17 cellular contexts compared by ENCODE assay signal in the genomic region with DNA sequence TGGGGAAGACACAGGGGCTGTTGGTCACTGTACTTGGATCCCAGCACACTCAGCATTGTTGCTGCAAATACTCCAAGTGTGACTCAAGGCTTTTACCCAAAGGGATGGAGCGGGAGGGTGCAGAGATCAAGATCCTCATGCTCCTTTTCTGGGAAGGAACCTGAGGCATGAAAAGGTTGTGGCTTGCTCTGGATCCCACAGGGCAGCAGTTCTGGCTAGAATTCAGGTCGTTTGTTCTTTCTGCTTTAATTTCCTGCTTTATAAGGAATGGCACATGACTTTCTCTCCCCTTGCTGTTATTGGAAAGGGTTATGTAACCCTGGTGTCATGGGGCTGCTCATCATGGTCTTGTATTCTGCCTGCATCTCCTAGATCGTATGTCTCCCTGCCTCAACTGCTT.
DNase-seq lines count a peak whose midpoint lies in the region; ATAC-seq and TF ChIP-seq lines count a peak whose summit lies in the region.
"Had no signal": no experiment of that assay in that cellular context is flagged by ENCODE, and none has a peak within 500 bp of the region (broad histone marks: within the 10 kb centered on the region; RNA-seq: fewer than 3 reads in every experiment).

No MANE protein-coding gene starts in this region.

- TF ChIP-seq CTCF in AG10803 (conservative IDR thresholded peaks at IDR 0.05; ENCODE audit: low read length), result no peak
- no peak for TF ChIP-seq CTCF in HEK293 (tag by site-specific recombination; IDR thresholded peaks at IDR 0.05)
- no peak for TF ChIP-seq CTCF in neural progenitor cell (IDR thresholded peaks at IDR 0.05)

- H3K4me1 Mint-ChIP-seq in neural progenitor cell, result peaks cover 72% of the 10 kb centered on the region

- no peak overlapping the region for H2AFZ ChIP-seq in neural progenitor cell (replicated peaks)

- intact Hi-C loops in Right ventricle myocardium superior (cut with DNase I), result no loop called here

- no peaks in the 10 kb centered on the region for H3K9me3 ChIP-seq in HEK293 (ENCODE audit: control insufficient read depth, insufficient read depth, low read depth, low read length)
- no peaks in the 10 kb centered on the region for H3K9me3 ChIP-seq in neural progenitor cell (ENCODE audit: low read depth)
- H3K9me3 ChIP-seq: HAP-1, SJCRH30 had no signal

- no peaks in the 10 kb centered on the region for H3K36me3 Mint-ChIP-seq in neural progenitor cell

- CTCF ChIA-PET in HEK293 (lab: Yijun Ruan, JAX), result no interaction called here

- H3K4me3 ChIP-seq in AG10803 (ENCODE audit: low read length) (no peak overlapping the region), HEK293 (ENCODE audit: low read depth, low read length) (no peak overlapping the region), neural progenitor cell (no peak overlapping the region)
- H3K4me3 ChIP-seq: HAP-1, SJCRH30 had no signal

- no peak overlapping the region for H3K27ac ChIP-seq in HEK293 (ENCODE audit: extremely low read depth, low read depth, low read length)
- H3K27ac ChIP-seq in neural progenitor cell, result no peak overlapping the region
- H3K27ac ChIP-seq: SJCRH30 had no signal

- H3K36me3 ChIP-seq in HEK293 (ENCODE audit: control insufficient read depth in 2 of 2, insufficient read depth in 1 of 2, low read length in 2 of 2) (no peaks in the 10 kb centered on the region), neural progenitor cell (no peaks in the 10 kb centered on the region)
- H3K36me3 ChIP-seq: HAP-1, SJCRH30 had no signal

- POLR2A ChIA-PET in HEK293 (lab: Yijun Ruan, JAX), result no interaction called here

- no peak overlapping the region for H3K9ac ChIP-seq in neural progenitor cell

- no peak overlapping the region for H3K4me3 Mint-ChIP-seq in neural progenitor cell

- no peaks in the 10 kb centered on the region for H3K9me3 Mint-ChIP-seq in neural progenitor cell

- peaks cover 2% of the 10 kb centered on the region for H3K27me3 Mint-ChIP-seq in neural progenitor cell (ENCODE audit: insufficient read depth, low read depth)

- H3K27ac Mint-ChIP-seq in neural progenitor cell, result peak overlapping the region; percentile 27

- peaks cover 48% of the 10 kb centered on the region for H3F3A ChIP-seq in neural progenitor cell (ENCODE audit: low read depth)

- ATAC-seq in Right ventricle myocardium superior (ENCODE audit: poor library complexity), result no peak

- H3K27me3 ChIP-seq in neural progenitor cell, result no peaks in the 10 kb centered on the region
- H3K27me3 ChIP-seq: SJCRH30 had no signal

- H3K4me1 ChIP-seq in HEK293 (ENCODE audit: control insufficient read depth, insufficient read depth, low read length) (peaks cover 30% of the 10 kb centered on the region), neural progenitor cell (peaks cover 64% of the 10 kb centered on the region)
- H3K4me1 ChIP-seq: HAP-1 had no signal

- H3K4me2 ChIP-seq in neural progenitor cell, result no peak overlapping the region

- DNase-seq in AG10803 (ENCODE audit: low read depth), result peak; percentile 5
- peak; percentile 76 for DNase-seq in astrocyte of the hippocampus (ENCODE audit: low read depth, low spot score)
- DNase-seq in neural progenitor cell (ENCODE audit: low spot score), result no peak
- DNase-seq in DMS114 treated with DMSO at 0.1 percent for 48 hours (lab: John Stamatoyannopoulos, UW; ENCODE audit: unreplicated experiment), result no peak
- DNase-seq in NCI-H2171 (lab: John Stamatoyannopoulos, UW), result no peak
- DNase-seq in Right ventricle myocardium superior, result no peak
- no peak for DNase-seq in DMS79 treated with DMSO at 0.1 percent for 48 hours (lab: John Stamatoyannopoulos, UW)
- DNase-seq: C1 segment of cervical spinal cord, MV-4-11, NCI-H1417, NCI-H1930, NCI-H446 treated with DMSO at 0.1 percent for 48 hours, OCI-M1, RPMI8226, SJCRH30 had no signal

- no peaks in the 10 kb centered on the region for H4K20me1 ChIP-seq in neural progenitor cell (ENCODE audit: low read depth)

- peaks cover 35% of the 10 kb centered on the region for H3K79me2 ChIP-seq in neural progenitor cell (ENCODE audit: low read depth)

TF ChIP-seq in HEK293, 187 proteins besides CTCF, POLR2A, EP300 and RAD21:
- TF ChIP-seq RBAK (tag by site-specific recombination; IDR thresholded peaks at IDR 0.05) (no peak), ZNF600 (tag by site-specific recombination; IDR thresholded peaks at IDR 0.05) (peak; percentile 49; the same call in 1 of the 2 replicates)

Comparison
In these comparisons a context has a peak if more than half of its experiments do, and no peak if none do; other contexts are left out.
1. DNase-seq: peak in AG10803 (single experiment) and astrocyte of the hippocampus (single experiment); none in neural progenitor cell (single experiment), DMS114 treated with DMSO at 0.1 percent for 48 hours (single experiment), NCI-H2171 (single experiment), Right ventricle myocardium superior (single experiment) and DMS79 treated with DMSO at 0.1 percent for 48 hours (single experiment).